In genomic region chr16:81106826-81107503, GRCh38 we compare ENCODE assay signal across 26 cellular contexts. TPM values are rescaled to one million over a fixed set of nuclear protein-coding genes. Genes with fewer than 3 reads are reported as not detected.
DNase-seq lines count a peak whose midpoint lies in the region; ATAC-seq and TF ChIP-seq lines count a peak whose summit lies in the region.
"Had no signal": no experiment of that assay in that cellular context is flagged by ENCODE, and none has a peak within 500 bp of the region (broad histone marks: within the 10 kb centered on the region; RNA-seq: fewer than 3 reads in every experiment).

No MANE protein-coding gene starts in this region.

- H3K27ac ChIP-seq in SK-N-SH (ENCODE audit: low read depth in 2 of 2, low read length in 1 of 2) (no peak overlapping the region), vagina (no peak overlapping the region)
- H3K27ac ChIP-seq: 22Rv1, adrenal gland, brain microvascular endothelial cell, epithelial cell of prostate, prostate gland had no signal

- no peak for TF ChIP-seq RAD21 in SK-N-SH (IDR thresholded peaks at IDR 0.05; ENCODE audit: low read length)

- intact Hi-C loops in vagina (cut with DNase I), result no loop called here

- H3K9ac ChIP-seq in SK-N-SH, result no peak overlapping the region

- no peak overlapping the region for H3K4me2 ChIP-seq in SK-N-SH

- H3K9me3 ChIP-seq in SK-N-SH (no peaks in the 10 kb centered on the region), vagina (no peaks in the 10 kb centered on the region)
- H3K9me3 ChIP-seq: adrenal gland, MG63, prostate gland had no signal

- WGBS in SK-N-SH (ENCODE audit: low lambda C conversion rate), result 70% methylated on average over 8 of the region's 8 CpGs

- no peaks in the 10 kb centered on the region for H3K9me3 Mint-ChIP-seq in nephron progenitor cell
- H3K9me3 Mint-ChIP-seq in type B pancreatic cell, result no peaks in the 10 kb centered on the region
- H3K9me3 Mint-ChIP-seq: activated T-cell treated with anti-CD3 and anti-CD28 coated beads, Interleukin-2, amount 50 U/mL, for 72 hours; CD4-positive, alpha-beta T cell; memory B cell had no signal

- H3K27me3 ChIP-seq in SK-N-SH (ENCODE audit: insufficient read depth) (no peaks in the 10 kb centered on the region), vagina (no peaks in the 10 kb centered on the region)
- H3K27me3 ChIP-seq: adrenal gland, brain microvascular endothelial cell, MG63 had no signal

- CTCF ChIA-PET in SK-N-SH (lab: Yijun Ruan, JAX), result interaction anchor here (1.0 kb wide), 1 partner anchor 98 kb away, joined by 3 read pairs; no protein-coding TSS in a partner anchor

- H2AFZ ChIP-seq in SK-N-SH (ENCODE audit: low read depth), result no peak overlapping the region

- H3K27ac Mint-ChIP-seq in nephron progenitor cell (peak overlapping the region; percentile 64), type B pancreatic cell (peak overlapping the region; percentile 41)
- H3K27ac Mint-ChIP-seq: activated T-cell treated with anti-CD3 and anti-CD28 coated beads, Interleukin-2, amount 50 U/mL, for 72 hours; CD4-positive, alpha-beta T cell; memory B cell had no signal

- TF ChIP-seq EP300 in SK-N-SH (IDR thresholded peaks at IDR 0.05; ENCODE audit: borderline replicate concordance in 1 of 2, low read depth in 1 of 2, low read length in 1 of 2), result no peak

- H3K4me3 ChIP-seq in SK-N-SH (ENCODE audit: low read depth in 2 of 2, low read length in 1 of 2) (no peak overlapping the region), epithelial cell of esophagus (ENCODE audit: low read length) (no peak overlapping the region), vagina (no peak overlapping the region)
- H3K4me3 ChIP-seq: adrenal gland, MG63, prostate gland had no signal

- H3K4me1 Mint-ChIP-seq in nephron progenitor cell (peaks cover 17% of the 10 kb centered on the region), type B pancreatic cell (ENCODE audit: unreplicated experiment) (no peaks in the 10 kb centered on the region)
- H3K4me1 Mint-ChIP-seq: memory B cell had no signal

- H3K4me3 Mint-ChIP-seq in nephron progenitor cell (no peak overlapping the region), type B pancreatic cell (no peak overlapping the region)
- H3K4me3 Mint-ChIP-seq: activated T-cell treated with anti-CD3 and anti-CD28 coated beads, Interleukin-2, amount 50 U/mL, for 72 hours; CD4-positive, alpha-beta T cell; memory B cell had no signal

- TF ChIP-seq POLR2A in vagina (IDR thresholded peaks at IDR 0.05), result no peak

- no peaks in the 10 kb centered on the region for H3K4me1 ChIP-seq in SK-N-SH (ENCODE audit: control insufficient read depth in 1 of 2, insufficient read depth in 2 of 2, low read depth in 1 of 2, low read length in 1 of 2)
- no peaks in the 10 kb centered on the region for H3K4me1 ChIP-seq in vagina
- H3K4me1 ChIP-seq: adrenal gland, prostate gland had no signal

- H3K36me3 Mint-ChIP-seq in nephron progenitor cell (ENCODE audit: low read depth) (no peaks in the 10 kb centered on the region), type B pancreatic cell (no peaks in the 10 kb centered on the region)
- H3K36me3 Mint-ChIP-seq: memory B cell had no signal

- H3K9me2 ChIP-seq in SK-N-SH, result no peaks in the 10 kb centered on the region

- DNase-seq in SK-N-SH (no peak), epithelial cell of esophagus (ENCODE audit: low read depth) (peak; percentile 33), nephron progenitor cell (no peak), type B pancreatic cell (ENCODE audit: extremely low spot score, unreplicated experiment) (no peak), GM10266 (ENCODE audit: extremely low spot score) (no peak), vagina (ENCODE audit: extremely low spot score in 2 of 2) (no peak)
- DNase-seq: activated CD4-positive, alpha-beta T cell treated with anti-CD3 and anti-CD28 coated beads for 4 hours; activated naive CD4-positive, alpha-beta T cell treated with Interleukin-2 at 50 U/mL for 16 hours; activated T-cell treated with anti-CD3 and anti-CD28 coated beads, Interleukin-2, amount 50 U/mL, for 72 hours; adrenal gland; brain microvascular endothelial cell; CD4-positive, alpha-beta T cell; foreskin fibroblast; KBM-7; MG63; NCI-H1417; NCI-H2081 treated with DMSO at 0.1 percent for 48 hours; NCI-H774; stimulated activated CD4-positive, alpha-beta T cell treated with anti-CD3 and anti-CD28 coated beads, Interleukin-15, amount 100 ng/mL, for 24 hours; stimulated activated naive CD8-positive, alpha-beta T cell treated with anti-CD3 and anti-CD28 coated beads, Interleukin-15, Interleukin-2, amounts not matched to agents 100 U/mL and 50 U/mL, for 24 hours had no signal

- H4K20me1 ChIP-seq in SK-N-SH (ENCODE audit: insufficient read depth), result no peaks in the 10 kb centered on the region

- no peak for TF ChIP-seq CTCF in SK-N-SH (IDR thresholded peaks at IDR 0.05)
- no peak for TF ChIP-seq CTCF in epithelial cell of esophagus (IDR thresholded peaks at IDR 0.05; ENCODE audit: insufficient read depth, low read depth, low read length, missing control alignments)
- no peak for TF ChIP-seq CTCF in nephron progenitor cell (IDR thresholded peaks at IDR 0.05)
- no peak for TF ChIP-seq CTCF in type B pancreatic cell (conservative IDR thresholded peaks at IDR 0.05)
- no peak for TF ChIP-seq CTCF in GM10266 (IDR thresholded peaks at IDR 0.05; ENCODE audit: control insufficient read depth, insufficient read depth, low read depth, missing control alignments)
- no peak for TF ChIP-seq CTCF in vagina (IDR thresholded peaks at IDR 0.05)

- H3K27me3 Mint-ChIP-seq in nephron progenitor cell (ENCODE audit: low read depth, poor library complexity), result peaks cover 15% of the 10 kb centered on the region
- no peaks in the 10 kb centered on the region for H3K27me3 Mint-ChIP-seq in type B pancreatic cell

- no peak for ATAC-seq in SK-N-SH treated with all-trans-retinoic acid at 6 μM for 48 hours
- no peak for ATAC-seq in GM21526 (IDR thresholded peaks at IDR 0.05; ENCODE audit: low FRiP score, unreplicated experiment)
- ATAC-seq: activated T-cell treated with anti-CD3 and anti-CD28 coated beads, Interleukin-2, amount 50 U/mL, for 72 hours; stimulated activated naive CD8-positive, alpha-beta T cell treated with anti-CD3 and anti-CD28 coated beads, Interleukin-15, Interleukin-2, amounts not matched to agents 100 U/mL and 50 U/mL, for 24 hours had no signal

- no peaks in the 10 kb centered on the region for H3F3A ChIP-seq in SK-N-SH (replicated peaks; ENCODE audit: insufficient read depth)

- no peaks in the 10 kb centered on the region for H3K36me3 ChIP-seq in SK-N-SH (replicated peaks in 1 of 2; ENCODE audit: control insufficient read depth in 1 of 2, insufficient read depth in 2 of 2, low read length in 1 of 2)
- H3K36me3 ChIP-seq in vagina, result no peaks in the 10 kb centered on the region
- H3K36me3 ChIP-seq: adrenal gland, brain microvascular endothelial cell, MG63, prostate gland had no signal

- H3K79me2 ChIP-seq in SK-N-SH (ENCODE audit: insufficient read depth), result no peaks in the 10 kb centered on the region

- POLR2A ChIA-PET in SK-N-SH (lab: Yijun Ruan, JAX), result no interaction called here

TF ChIP-seq in SK-N-SH treated with all-trans-retinoic acid at 6 μM for 48 hours, 23 proteins besides CTCF, POLR2A, EP300 and RAD21:
- TF ChIP-seq ZFP30 (CRISPR knock-in tag; IDR thresholded peaks at IDR 0.05), result no peak
- TF ChIP-seq ISL1 (CRISPR knock-in tag; IDR thresholded peaks at IDR 0.05), result peak; percentile 39; the same call in 1 of the 2 replicates

TF ChIP-seq in SK-N-SH, 30 proteins besides CTCF, POLR2A, EP300 and RAD21:
- TF ChIP-seq POLR2AphosphoS5 (IDR thresholded peaks at IDR 0.05; ENCODE audit: low read depth, low read length), result no peak

RNA-seq across cellular contexts. Expression of gene GCSH, which starts 10.8 kb away (rescaled TPM):
- polyA plus RNA-seq in SK-N-SH (2012; rRNA removed), result 20.7 and 21.6 TPM in 2 replicates
- 36.6 and 54.5 TPM in 2 replicates for polyA plus RNA-seq in SK-N-SH (2012; cell fraction: cytosol; rRNA removed)
- 7.4 and 9.7 TPM in 2 replicates for polyA plus RNA-seq in SK-N-SH (2012; cell fraction: nucleus; rRNA removed)
- 39.6 and 50.8 TPM in 2 replicates for total RNA-seq in type B pancreatic cell (ENCODE audit: low replicate concordance)
- total RNA-seq in vagina, result 27.0 TPM

RNA-seq across cellular contexts. Expression of gene C16orf46, which starts 29.9 kb away (rescaled TPM):
- polyA plus RNA-seq in SK-N-SH (2012; rRNA removed), result 1.2 and 1.5 TPM in 2 replicates
- polyA plus RNA-seq in SK-N-SH (2012; cell fraction: cytosol; rRNA removed), result 1.00 and 1.4 TPM in 2 replicates
- 1.1 and 2.6 TPM in 2 replicates for polyA plus RNA-seq in SK-N-SH (2012; cell fraction: nucleus; rRNA removed)
- 4.4 and 5.1 TPM in 2 replicates for total RNA-seq in type B pancreatic cell (ENCODE audit: low replicate concordance)
- 1.2 TPM for total RNA-seq in vagina
